ENCODE assay signal across 1 cellular context in genomic region chr14:103427485-103428443, GRCh38.
TF ChIP-seq lines count a peak whose summit lies in the region.

No MANE protein-coding gene starts in this region.

TF ChIP-seq in GM12878, 131 proteins besides CTCF, POLR2A, EP300 and RAD21:
- TF ChIP-seq ZNF592 (IDR thresholded peaks at IDR 0.05) (peak; percentile 99), ZSCAN29 (IDR thresholded peaks at IDR 0.05) (peak; percentile 76; the same call in 1 of the 2 replicates), IKZF1 (conservative IDR thresholded peaks at IDR 0.05) (peak; percentile 32; the same call in 1 of the 2 replicates), NR2F1 (conservative IDR thresholded peaks at IDR 0.05) (peak; percentile 54; the same call in 1 of the 2 replicates), NRF1 (conservative IDR thresholded peaks at IDR 0.05; ENCODE audit: low read depth, low read length) (no peak), ZBTB4 (CRISPR knock-in tag; IDR thresholded peaks at IDR 0.05) (peak; percentile 86), NFIC (IDR thresholded peaks at IDR 0.05; ENCODE audit: low read depth, low read length) (peak; percentile 26; the same call in 1 of the 2 replicates), MEF2B (IDR thresholded peaks at IDR 0.05; ENCODE audit: partially characterized antibody, poor library complexity, severe bottlenecking) (peak; percentile 51), PRDM15 (CRISPR knock-in tag; IDR thresholded peaks at IDR 0.05) (peak; percentile 90), ZNF687 (IDR thresholded peaks at IDR 0.05) (peak; percentile 100), ZZZ3 (IDR thresholded peaks at IDR 0.05; ENCODE audit: control insufficient read depth, insufficient read length, low read depth) (no peak), JUNB (IDR thresholded peaks at IDR 0.05) (no peak), MTA2 (IDR thresholded peaks at IDR 0.05; ENCODE audit: low read depth) (peak; percentile 74), POU2F2 (IDR thresholded peaks at IDR 0.05; ENCODE audit: borderline replicate concordance, low read depth, low read length) (peak; percentile 10; the same call in 1 of the 3 replicates), MLLT1 (IDR thresholded peaks at IDR 0.05) (peak; percentile 61), YY1 (IDR thresholded peaks at IDR 0.05; ENCODE audit: low read depth, low read length) (peak; percentile 77; the same call in 1 of the 2 replicates), RUNX3 (IDR thresholded peaks at IDR 0.05; ENCODE audit: low read length) (peak; percentile 74), ESRRA (IDR thresholded peaks at IDR 0.05; ENCODE audit: low read length) (peak; percentile 78; the same call in 1 of the 2 replicates), SREBF2 (IDR thresholded peaks at IDR 0.05; ENCODE audit: low read length) (no peak), TCF3 (IDR thresholded peaks at IDR 0.05; ENCODE audit: borderline replicate concordance, insufficient read depth, low read depth, low read length) (no peak)
